15 cellular contexts compared by ENCODE assay signal in genomic region chr15:63915209-63915887, GRCh38.
DNase-seq lines count a peak whose midpoint lies in the region; ATAC-seq and TF ChIP-seq lines count a peak whose summit lies in the region.
"Had no signal": no experiment of that assay in that cellular context is flagged by ENCODE, and none has a peak within 500 bp of the region (broad histone marks: within the 10 kb centered on the region; RNA-seq: fewer than 3 reads in every experiment).

No MANE protein-coding gene starts in this region.

- H3K27me3 Mint-ChIP-seq in WTC11 (ENCODE audit: low read depth) = no peaks in the 10 kb centered on the region
- H3K27me3 Mint-ChIP-seq in activated CD4-positive, alpha-beta T cell treated with anti-CD3 and anti-CD28 coated beads for 36 hours = no peaks in the 10 kb centered on the region
- peaks cover 2% of the 10 kb centered on the region for H3K27me3 Mint-ChIP-seq in endothelial cell (ENCODE audit: unreplicated experiment)

- 0 out of 2 replicates have a peak overlapping the region, but pooled peaks have one; percentile 34 for H3K4me2 ChIP-seq in SK-N-SH

- H3K27ac Mint-ChIP-seq in WTC11 = no peak overlapping the region
- H3K27ac Mint-ChIP-seq in activated CD4-positive, alpha-beta T cell treated with anti-CD3 and anti-CD28 coated beads for 36 hours = no peak overlapping the region
- no peak overlapping the region for H3K27ac Mint-ChIP-seq in endothelial cell (ENCODE audit: unreplicated experiment)
- H3K27ac Mint-ChIP-seq: activated T-cell treated with anti-CD3 and anti-CD28 coated beads, Interleukin-2, amount 50 U/mL, for 72 hours; T-helper 1 cell treated with Interleukin-12 subunit alpha and Interleukin-12 subunit beta and Interleukin-4 antibody, amounts not matched to agents 30 μg/mL and 1 μg/mL, for 36 hours had no signal

- no peak for TF ChIP-seq RAD21 in SK-N-SH (IDR thresholded peaks at IDR 0.05; ENCODE audit: low read length)

- H3K4me1 ChIP-seq in SK-N-SH (ENCODE audit: control insufficient read depth in 1 of 2, insufficient read depth in 2 of 2, low read depth in 1 of 2, low read length in 1 of 2) (peaks cover 3 to 17% of the 10 kb centered on the region in 2 experiments; a peak in 2 of 4 replicates), uterus (no peaks in the 10 kb centered on the region)

- no peak overlapping the region for H3K9ac ChIP-seq in SK-N-SH

- TF ChIP-seq CTCF in SK-N-SH (IDR thresholded peaks at IDR 0.05) (no peak), WTC11 (IDR thresholded peaks at IDR 0.05) (no peak), uterus (IDR thresholded peaks at IDR 0.05) (no peak), endothelial cell (IDR thresholded peaks at IDR 0.05; ENCODE audit: unreplicated experiment) (no peak)

- H3K4me3 Mint-ChIP-seq in WTC11 = no peak overlapping the region
- no peak overlapping the region for H3K4me3 Mint-ChIP-seq in activated CD4-positive, alpha-beta T cell treated with anti-CD3 and anti-CD28 coated beads for 36 hours
- H3K4me3 Mint-ChIP-seq in endothelial cell (ENCODE audit: unreplicated experiment) = no peak overlapping the region
- H3K4me3 Mint-ChIP-seq: activated T-cell treated with anti-CD3 and anti-CD28 coated beads, Interleukin-2, amount 50 U/mL, for 72 hours; T-helper 1 cell treated with Interleukin-12 subunit alpha and Interleukin-12 subunit beta and Interleukin-4 antibody, amounts not matched to agents 30 μg/mL and 1 μg/mL, for 36 hours had no signal

- CTCF ChIA-PET in SK-N-SH (lab: Yijun Ruan, JAX) (interaction anchor here (0.7 to 2.4 kb wide), 3 partner anchors 10 to 152 kb away, joined by 3 to 6 read pairs (median 6); partner anchors contain the start of gene DAPK2), WTC11 (lab: Charles Lee) (interaction anchor here (1.0 to 2.0 kb wide), 6 partner anchors 10 to 306 kb away, joined by 3 to 9 read pairs (median 5); no protein-coding TSS in a partner anchor)
- CTCF ChIA-PET in activated CD4-positive, alpha-beta T cell treated with anti-CD3 and anti-CD28 coated beads for 36 hours (lab: Charles Lee) = interaction anchor here (0.7 to 1.6 kb wide), 2 partner anchors 11 to 33 kb away, joined by 4 read pairs; no protein-coding TSS in a partner anchor

- H3F3A ChIP-seq in SK-N-SH (replicated peaks; ENCODE audit: insufficient read depth) = peaks cover 3% of the 10 kb centered on the region

- no peaks in the 10 kb centered on the region for H3K79me2 ChIP-seq in SK-N-SH (ENCODE audit: insufficient read depth)

- H4K20me1 ChIP-seq in SK-N-SH (ENCODE audit: insufficient read depth) = no peaks in the 10 kb centered on the region

- intact Hi-C loops in uterus (cut with DNase I; ENCODE audit: low total_unique reads) = no loop called here
- intact Hi-C loops in activated CD4-positive, alpha-beta T cell treated with anti-CD3 and anti-CD28 coated beads for 36 hours (cut with DNase I, micrococcal nuclease) = no loop called here

- H3K9me3 ChIP-seq in SK-N-SH (no peaks in the 10 kb centered on the region), uterus (no peaks in the 10 kb centered on the region)

- H3K9me2 ChIP-seq in SK-N-SH = no peaks in the 10 kb centered on the region

- no peak for TF ChIP-seq EP300 in SK-N-SH (IDR thresholded peaks at IDR 0.05; ENCODE audit: borderline replicate concordance in 1 of 2, low read depth in 1 of 2, low read length in 1 of 2)

- H3K27ac ChIP-seq in SK-N-SH (ENCODE audit: low read depth in 2 of 2, low read length in 1 of 2) = no peak overlapping the region
- peak overlapping the region; percentile 56 to 68 for H3K27ac ChIP-seq in uterus

- ATAC-seq in SK-N-SH treated with all-trans-retinoic acid at 6 μM for 48 hours (no peak), WTC11 (no peak)
- no peak for ATAC-seq in activated CD4-positive, alpha-beta T cell treated with anti-CD3 and anti-CD28 coated beads for 36 hours
- ATAC-seq: activated T-cell treated with anti-CD3 and anti-CD28 coated beads, Interleukin-2, amount 50 U/mL, for 72 hours had no signal

- DNase-seq in SK-N-SH (no peak), WTC11 (ENCODE audit: low spot score) (no peak), left kidney (ENCODE audit: low read depth, low spot score) (peak; percentile 62), uterus (no peak), DMS79 treated with DMSO at 0.1 percent for 48 hours (lab: John Stamatoyannopoulos, UW) (no peak), endothelial cell (ENCODE audit: low spot score) (no peak)
- DNase-seq in activated CD4-positive, alpha-beta T cell treated with anti-CD3 and anti-CD28 coated beads for 36 hours = no peak
- DNase-seq: activated CD4-positive, alpha-beta T cell treated with anti-CD3 and anti-CD28 coated beads, Interleukin-2, amount 50 U/mL, for 1 hour; activated T-cell treated with anti-CD3 and anti-CD28 coated beads, Interleukin-2, amount 50 U/mL, for 72 hours; effector CD4-positive, alpha-beta T cell; NCI-H1436 treated with DMSO at 0.1 percent for 48 hours; stimulated activated CD4-positive, alpha-beta T cell treated with anti-CD3 and anti-CD28 coated beads, Interleukin-4, amount 100 ng/mL, for 4 hours; stimulated activated naive CD4-positive, alpha-beta T cell treated with Interleukin-2 at 50 U/mL for 16 hours had no signal

- H3K27me3 ChIP-seq in SK-N-SH (ENCODE audit: insufficient read depth) (no peaks in the 10 kb centered on the region), uterus (no peaks in the 10 kb centered on the region)

- H3K36me3 Mint-ChIP-seq in WTC11 (no peaks in the 10 kb centered on the region), endothelial cell (ENCODE audit: low read depth, unreplicated experiment) (no peaks in the 10 kb centered on the region)
- H3K36me3 Mint-ChIP-seq in activated CD4-positive, alpha-beta T cell treated with anti-CD3 and anti-CD28 coated beads for 36 hours (ENCODE audit: low read depth) = no peaks in the 10 kb centered on the region

- POLR2A ChIA-PET in SK-N-SH (lab: Yijun Ruan, JAX) (no interaction called here), WTC11 (lab: Charles Lee) (no interaction called here)
- POLR2A ChIA-PET in activated CD4-positive, alpha-beta T cell treated with anti-CD3 and anti-CD28 coated beads for 36 hours (lab: Charles Lee) = no interaction called here

- H3K4me1 Mint-ChIP-seq in WTC11 (peaks cover 27% of the 10 kb centered on the region), endothelial cell (ENCODE audit: unreplicated experiment) (peaks cover 33% of the 10 kb centered on the region)
- H3K4me1 Mint-ChIP-seq in activated CD4-positive, alpha-beta T cell treated with anti-CD3 and anti-CD28 coated beads for 36 hours = peaks cover 6% of the 10 kb centered on the region

- WGBS in SK-N-SH (ENCODE audit: low lambda C conversion rate) = 73% methylated on average over 3 of the region's 3 CpGs

- no peak for TF ChIP-seq POLR2A in uterus (IDR thresholded peaks at IDR 0.05)

- H3K4me3 ChIP-seq in SK-N-SH (ENCODE audit: low read depth in 2 of 2, low read length in 1 of 2) (no peak overlapping the region), uterus (no peak overlapping the region)

- H3K9me3 Mint-ChIP-seq in WTC11 (no peaks in the 10 kb centered on the region), endothelial cell (ENCODE audit: unreplicated experiment) (no peaks in the 10 kb centered on the region)
- H3K9me3 Mint-ChIP-seq in activated CD4-positive, alpha-beta T cell treated with anti-CD3 and anti-CD28 coated beads for 36 hours (ENCODE audit: low read depth) = no peaks in the 10 kb centered on the region
- H3K9me3 Mint-ChIP-seq: activated T-cell treated with anti-CD3 and anti-CD28 coated beads, Interleukin-2, amount 50 U/mL, for 72 hours; T-helper 1 cell treated with Interleukin-12 subunit alpha and Interleukin-12 subunit beta and Interleukin-4 antibody, amounts not matched to agents 30 μg/mL and 1 μg/mL, for 36 hours had no signal

- H3K36me3 ChIP-seq in SK-N-SH (replicated peaks in 1 of 2; ENCODE audit: control insufficient read depth in 1 of 2, insufficient read depth in 2 of 2, low read length in 1 of 2) = no peaks in the 10 kb centered on the region
- no peaks in the 10 kb centered on the region for H3K36me3 ChIP-seq in uterus

- no peak overlapping the region for H2AFZ ChIP-seq in SK-N-SH (ENCODE audit: low read depth)

TF ChIP-seq in SK-N-SH, 30 proteins besides CTCF, POLR2A, EP300 and RAD21 (continues in another document):
- TF ChIP-seq MAX (IDR thresholded peaks at IDR 0.05; ENCODE audit: low read depth) (no peak), TEAD4 (IDR thresholded peaks at IDR 0.05; ENCODE audit: borderline replicate concordance, insufficient read depth) (no peak), RXRA (IDR thresholded peaks at IDR 0.05; ENCODE audit: borderline replicate concordance, low read depth) (no peak), FOXJ3 (CRISPR knock-in tag; IDR thresholded peaks at IDR 0.05) (no peak), RFX5 (IDR thresholded peaks at IDR 0.05; ENCODE audit: low read length) (no peak), FOSL2 (IDR thresholded peaks at IDR 0.05; ENCODE audit: borderline replicate concordance, low read depth) (no peak)

TF ChIP-seq in SK-N-SH treated with all-trans-retinoic acid at 6 μM for 48 hours, 23 proteins besides CTCF, POLR2A, EP300 and RAD21 (continues in another document):
- no peak for TF ChIP-seq SNAI2 (CRISPR knock-in tag; IDR thresholded peaks at IDR 0.05)
- no peak for TF ChIP-seq ZNF70 (CRISPR knock-in tag; IDR thresholded peaks at IDR 0.05)

TF ChIP-seq in WTC11, 78 proteins besides CTCF, POLR2A, EP300 and RAD21:
- TF ChIP-seq GABPB1 (CRISPR knock-in tag; IDR thresholded peaks at IDR 0.05) = peak; percentile 50; the same call in 1 of the 2 replicates
- no peak for TF ChIP-seq ZNF219 (CRISPR knock-in tag; IDR thresholded peaks at IDR 0.05; ENCODE audit: borderline replicate concordance)
TF ChIP-seq in WTC11: peak in this region for 1.

Comparison
In these comparisons a context has a peak if more than half of its experiments do, and no peak if none do; other contexts are left out.
1. H3K27ac ChIP-seq: peak in uterus (2 of 2); none in SK-N-SH (0 of 2).